22 cellular contexts compared by ENCODE assay signal in the genomic region with DNA sequence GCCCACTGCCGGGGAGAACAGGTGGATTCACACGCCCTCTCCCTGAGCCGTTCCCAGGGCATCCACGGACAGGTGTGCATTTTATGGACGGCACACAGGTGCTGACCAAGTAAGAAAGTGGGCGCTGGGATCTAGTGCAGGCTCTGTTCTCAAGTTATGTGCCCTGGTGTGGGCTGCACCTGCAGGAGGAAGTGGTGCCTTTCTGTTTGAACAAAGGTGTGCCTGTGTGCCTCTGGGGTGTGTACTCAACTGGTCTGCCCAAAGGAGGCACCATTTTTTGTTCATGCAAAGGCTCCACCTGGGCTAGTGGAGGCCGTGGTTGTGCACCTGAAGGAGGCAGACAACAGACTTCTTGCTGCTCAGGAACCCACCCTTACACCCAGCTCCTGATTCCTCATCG.
DNase-seq lines count a peak whose midpoint lies in the region; ATAC-seq and TF ChIP-seq lines count a peak whose summit lies in the region.
"Had no signal": no experiment of that assay in that cellular context is flagged by ENCODE, and none has a peak within 500 bp of the region (broad histone marks: within the 10 kb centered on the region; RNA-seq: fewer than 3 reads in every experiment).

No MANE protein-coding gene starts in this region.

- intact Hi-C loops in colonic mucosa (cut with DNase I) (no loop called here), lower leg skin (cut with DNase I; ENCODE audit: low total_unique reads) (no loop called here), aorta (cut with DNase I) (no loop called here)

- H3K36me3 Mint-ChIP-seq in stimulated activated memory B cell treated with anti-CD40 and anti-IgM and Interleukin-4, amounts not matched to agents 10 μg/mL and 1 μg/mL and 100 μg/mL, for 72 hours = no peaks in the 10 kb centered on the region

- 78 to 79% methylated on average over 8 of the region's 8 CpGs for WGBS in lower leg skin, 2 donors
- 90% methylated on average over 8 of the region's 8 CpGs for WGBS in aorta, 2 donors

- peak; percentile 13 for DNase-seq in NCI-H748 (lab: John Stamatoyannopoulos, UW; ENCODE audit: unreplicated experiment)
- no peak for DNase-seq in NCI-H748 treated with DMSO at 0.1 percent for 48 hours (lab: John Stamatoyannopoulos, UW)
- peak; percentile 45 for DNase-seq in colonic mucosa
- DNase-seq in lower leg skin (ENCODE audit: low spot score in 2 of 2) = no peak
- no peak for DNase-seq in aorta
- DNase-seq in pons (ENCODE audit: low spot score) = no peak
- no peak for DNase-seq in DMS153 (lab: John Stamatoyannopoulos, UW)
- DNase-seq: 8988T, COR-L47, DMS 273 treated with DMSO at 0.1 percent for 48 hours, GF-D8, NCI-H1105 treated with DMSO at 0.1 percent for 48 hours, NCI-H187, NCI-H2107, NCI-H510A, SHP77 had no signal

- no peaks in the 10 kb centered on the region for H3K9me3 ChIP-seq in colonic mucosa
- no peaks in the 10 kb centered on the region for H3K9me3 ChIP-seq in aorta (ENCODE audit: control insufficient read depth, low read length)

- no peak for TF ChIP-seq POLR2A in lower leg skin (IDR thresholded peaks at IDR 0.05)

- H3K27me3 ChIP-seq in colonic mucosa (no peaks in the 10 kb centered on the region), aorta (ENCODE audit: control insufficient read depth in 1 of 2, insufficient read depth in 2 of 2, low read length in 1 of 2) (no peaks in the 10 kb centered on the region)

- no peaks in the 10 kb centered on the region for H3K9me3 Mint-ChIP-seq in stimulated activated memory B cell treated with anti-CD40 and anti-IgM and Interleukin-4, amounts not matched to agents 10 μg/mL and 1 μg/mL and 100 μg/mL, for 72 hours
- H3K9me3 Mint-ChIP-seq: GM23338 had no signal

- H3K4me3 Mint-ChIP-seq in stimulated activated memory B cell treated with anti-CD40 and anti-IgM and Interleukin-4, amounts not matched to agents 10 μg/mL and 1 μg/mL and 100 μg/mL, for 72 hours = no peak overlapping the region
- H3K4me3 Mint-ChIP-seq: B cell, GM23338 had no signal

- H3K9ac ChIP-seq in colonic mucosa (ENCODE audit: low read depth in 2 of 2, low read length in 2 of 2) = peak overlapping the region in 1 of 2 donors; percentile 7

- no peak overlapping the region for H3K27ac Mint-ChIP-seq in stimulated activated memory B cell treated with anti-CD40 and anti-IgM and Interleukin-4, amounts not matched to agents 10 μg/mL and 1 μg/mL and 100 μg/mL, for 72 hours
- H3K27ac Mint-ChIP-seq: B cell, GM23338 had no signal

- H3K4me1 Mint-ChIP-seq in stimulated activated memory B cell treated with anti-CD40 and anti-IgM and Interleukin-4, amounts not matched to agents 10 μg/mL and 1 μg/mL and 100 μg/mL, for 72 hours = no peaks in the 10 kb centered on the region
- H3K4me1 Mint-ChIP-seq: B cell had no signal

- TF ChIP-seq CTCF in colonic mucosa (IDR thresholded peaks at IDR 0.05) (no peak), lower leg skin (IDR thresholded peaks at IDR 0.05) (no peak)

- H3K27ac ChIP-seq in colonic mucosa (no peak overlapping the region), aorta (ENCODE audit: low read depth in 1 of 2, low read length in 2 of 2) (no peak overlapping the region)
- H3K27ac ChIP-seq: SK-N-MC had no signal

- H3K27me3 Mint-ChIP-seq in stimulated activated memory B cell treated with anti-CD40 and anti-IgM and Interleukin-4, amounts not matched to agents 10 μg/mL and 1 μg/mL and 100 μg/mL, for 72 hours = peaks cover 25% of the 10 kb centered on the region

- no peak overlapping the region for H3K4me3 ChIP-seq in colonic mucosa
- peak overlapping the region; percentile 7 for H3K4me3 ChIP-seq in lower leg skin (ENCODE audit: low read depth, poor library complexity, severe bottlenecking)
- H3K4me3 ChIP-seq in aorta (ENCODE audit: low read length in 2 of 2) = no peak overlapping the region
- H3K4me3 ChIP-seq: GM23338, K562, SK-N-MC had no signal

- peaks cover 6% of the 10 kb centered on the region for H3K4me1 ChIP-seq in colonic mucosa
- peaks cover 0 to 3% of the 10 kb centered on the region in 2 donors for H3K4me1 ChIP-seq in aorta (ENCODE audit: control insufficient read depth in 1 of 2, insufficient read depth in 2 of 2, low read length in 2 of 2)

- H3K36me3 ChIP-seq in colonic mucosa (no peaks in the 10 kb centered on the region), aorta (ENCODE audit: control insufficient read depth in 1 of 2, insufficient read depth in 2 of 2, low read length in 1 of 2) (no peaks in the 10 kb centered on the region)

- peak; percentile 27 for ATAC-seq in stimulated activated memory B cell treated with anti-CD40 and anti-IgM and Interleukin-4, amounts not matched to agents 10 μg/mL and 1 μg/mL and 100 μg/mL, for 72 hours
- ATAC-seq in aorta (ENCODE audit: low FRiP score) = no peak
- ATAC-seq: GM23338, HCT116, K562 had no signal

Comparison
In these comparisons a context has a peak if more than half of its experiments do, and no peak if none do; other contexts are left out.
1. DNase-seq: peak in NCI-H748 (single experiment) and colonic mucosa (single experiment); none in NCI-H748 treated with DMSO at 0.1 percent for 48 hours (single experiment), lower leg skin (0 of 2), aorta (0 of 2), pons (single experiment) and DMS153 (single experiment).